In the genomic region with DNA sequence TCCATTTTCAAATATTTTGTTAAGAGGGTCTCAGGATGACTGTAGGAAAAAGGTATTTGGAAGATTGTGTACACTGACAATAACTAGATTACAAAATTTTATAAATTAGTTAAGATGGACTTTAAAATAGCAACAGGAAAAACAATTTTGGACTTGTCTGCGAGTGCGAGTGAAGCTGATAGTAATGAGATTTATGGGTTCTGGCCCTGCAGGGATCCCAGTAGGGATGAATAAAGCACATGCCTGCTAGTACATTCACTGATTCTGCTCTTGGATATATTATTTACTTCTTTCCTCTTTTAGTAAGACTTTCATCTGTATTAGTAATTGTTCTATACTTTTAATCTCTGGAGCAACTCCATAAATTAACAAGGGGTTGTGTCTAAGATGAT, we compare ENCODE assay signal across 15 cellular contexts. TPM values are rescaled to one million over a fixed set of nuclear protein-coding genes. Genes with fewer than 3 reads are reported as not detected.
DNase-seq lines count a peak whose midpoint lies in the region; ATAC-seq and TF ChIP-seq lines count a peak whose summit lies in the region.
"Had no signal": no experiment of that assay in that cellular context is flagged by ENCODE, and none has a peak within 500 bp of the region (broad histone marks: within the 10 kb centered on the region; RNA-seq: fewer than 3 reads in every experiment).

No MANE protein-coding gene starts in this region.

- H4K20me1 ChIP-seq in OCI-LY1 (ENCODE audit: insufficient read depth, low read length), result no peaks in the 10 kb centered on the region

- no peaks in the 10 kb centered on the region for H3K9me2 ChIP-seq in OCI-LY1 (ENCODE audit: low read depth, low read length)

- TF ChIP-seq CTCF in OCI-LY1 (IDR thresholded peaks at IDR 0.05; ENCODE audit: low read length) (no peak), nephron (IDR thresholded peaks at IDR 0.05; ENCODE audit: unreplicated experiment in 3 of 3) (no peak), psoas muscle (IDR thresholded peaks at IDR 0.05) (no peak)

- H3F3A ChIP-seq in OCI-LY1 (ENCODE audit: insufficient read depth, low read length), result no peaks in the 10 kb centered on the region

- H3K9me3 Mint-ChIP-seq in activated T-cell treated with anti-CD3 and anti-CD28 coated beads, Interleukin-2, amount 50 U/mL, for 4 hours, result no peaks in the 10 kb centered on the region
- H3K9me3 Mint-ChIP-seq in nephron, result no peaks in the 10 kb centered on the region

- H3K27me3 Mint-ChIP-seq in activated T-cell treated with anti-CD3 and anti-CD28 coated beads, Interleukin-2, amount 50 U/mL, for 4 hours (ENCODE audit: low read depth), result no peaks in the 10 kb centered on the region
- peaks cover 10% of the 10 kb centered on the region for H3K27me3 Mint-ChIP-seq in nephron (ENCODE audit: low read depth)

- H3K36me3 ChIP-seq in OCI-LY1 (ENCODE audit: insufficient read depth, low read length) (no peaks in the 10 kb centered on the region), adipocyte (ENCODE audit: control insufficient read depth, insufficient read depth, low read length, severe bottlenecking) (peaks cover 8% of the 10 kb centered on the region), psoas muscle (ENCODE audit: insufficient read depth in 1 of 2, low read depth in 1 of 2) (no peaks in the 10 kb centered on the region)

- H3K4me3 Mint-ChIP-seq in activated T-cell treated with anti-CD3 and anti-CD28 coated beads, Interleukin-2, amount 50 U/mL, for 4 hours, result peak overlapping the region; percentile 74
- H3K4me3 Mint-ChIP-seq in nephron, result no peak overlapping the region

- peaks cover 76% of the 10 kb centered on the region for H3K4me1 Mint-ChIP-seq in activated T-cell treated with anti-CD3 and anti-CD28 coated beads, Interleukin-2, amount 50 U/mL, for 4 hours (ENCODE audit: low read depth)
- H3K4me1 Mint-ChIP-seq in nephron, result peaks cover 18% of the 10 kb centered on the region

- DNase-seq in activated T-cell treated with anti-CD3 and anti-CD28 coated beads, Interleukin-2, amount 50 U/mL, for 4 hours, result no peak
- no peak for DNase-seq in activated T-cell treated with anti-CD3 and anti-CD28 coated beads, Interleukin-2, amount 50 U/mL, for 1 hour
- no peak for DNase-seq in adipocyte (ENCODE audit: low read depth)
- no peak for DNase-seq in NOMO-1 treated with dmso at 0.1 percent for 144 hours (lab: John Stamatoyannopoulos, UW; ENCODE audit: unreplicated experiment)
- no peak for DNase-seq in psoas muscle
- no peak for DNase-seq in midbrain (lab: John Stamatoyannopoulos, UW)
- DNase-seq: dermis blood vessel endothelial cell, erythroblast, left colon, NCI-H1417 treated with DMSO at 0.1 percent for 48 hours, NCI-H2171 treated with DMSO at 0.1 percent for 48 hours, NCI-H774, occipital lobe had no signal

- H3K27me3 ChIP-seq in OCI-LY1 (ENCODE audit: insufficient read depth, low read length) (no peaks in the 10 kb centered on the region), adipocyte (replicated peaks; ENCODE audit: control insufficient read depth, insufficient read depth, low read length) (no peaks in the 10 kb centered on the region), psoas muscle (ENCODE audit: insufficient read depth in 3 of 3, low read length in 2 of 3) (no peaks in the 10 kb centered on the region)

- H3K36me3 Mint-ChIP-seq in activated T-cell treated with anti-CD3 and anti-CD28 coated beads, Interleukin-2, amount 50 U/mL, for 4 hours (ENCODE audit: insufficient read depth), result peaks cover 13% of the 10 kb centered on the region
- H3K36me3 Mint-ChIP-seq in nephron (ENCODE audit: low read depth), result no peaks in the 10 kb centered on the region

- no peak for ATAC-seq in activated T-cell treated with anti-CD3 and anti-CD28 coated beads, Interleukin-2, amount 50 U/mL, for 4 hours
- ATAC-seq in psoas muscle, result no peak
- ATAC-seq: left colon had no signal

- H3K79me2 ChIP-seq in OCI-LY1 (ENCODE audit: insufficient read depth, low read length), result peaks cover 29% of the 10 kb centered on the region; the same call in 1 of the 2 replicates

- no peak overlapping the region for H2AFZ ChIP-seq in OCI-LY1 (ENCODE audit: low read length)

- H3K4me1 ChIP-seq in OCI-LY1 (ENCODE audit: insufficient read depth, low read length, severe bottlenecking) (peaks cover 25% of the 10 kb centered on the region), adipocyte (ENCODE audit: control insufficient read depth, insufficient read depth, low read length) (peaks cover 16% of the 10 kb centered on the region), psoas muscle (peaks cover under 1% of the 10 kb centered on the region)

- no peak overlapping the region for H3K4me3 ChIP-seq in OCI-LY1 (ENCODE audit: low read depth, low read length, poor library complexity, severe bottlenecking)
- peak overlapping the region; percentile 3 for H3K4me3 ChIP-seq in adipocyte (ENCODE audit: low read length)
- no peak overlapping the region for H3K4me3 ChIP-seq in psoas muscle

- H3K27ac Mint-ChIP-seq in nephron, result peak overlapping the region; percentile 2 to 24 (median 3)

- no peaks in the 10 kb centered on the region for H3K9me3 ChIP-seq in OCI-LY1 (ENCODE audit: low read length)
- H3K9me3 ChIP-seq in adipocyte (ENCODE audit: control insufficient read depth, low read length), result no peaks in the 10 kb centered on the region
- no peaks in the 10 kb centered on the region for H3K9me3 ChIP-seq in psoas muscle

- H3K27ac ChIP-seq in OCI-LY1 (ENCODE audit: low read depth, low read length, poor library complexity, severe bottlenecking) (peak overlapping the region; percentile 73), psoas muscle (no peak overlapping the region)

- 24 to 79% (median 42%) methylated on average over 2 of the region's 2 CpGs for WGBS in psoas muscle, 3 donors

- H3K9ac ChIP-seq in OCI-LY1 (ENCODE audit: low read length) (no peak overlapping the region; the same call in 1 of the 2 replicates), adipocyte (ENCODE audit: low read length) (no peak overlapping the region)

- peak overlapping the region; percentile 57; the same call in 1 of the 2 replicates for H3K4me2 ChIP-seq in OCI-LY1 (ENCODE audit: low read length)

- intact Hi-C loops in psoas muscle (cut with DNase I), result no loop called here

RNA-seq across cellular contexts. Expression of a gene that starts 28.2 kb away (rescaled TPM):
- total RNA-seq in activated T-cell treated with anti-CD3 and anti-CD28 coated beads, Interleukin-2, amount 50 U/mL, for 4 hours, result 100 to 1,000 TPM in 1 of 3 donors, 10 to 100 TPM in 2; 79.4 to 114 (median 95.3) TPM
- 10 to 100 TPM in 1 of 4 donors, 1 to 10 TPM in 3; 4.1 to 15.5 (median 8.8) TPM for total RNA-seq in psoas muscle
- 10 to 100 TPM in 1 of 3 donors, 1 to 10 TPM in 1, under 1 TPM in 1; 0.35 to 14.5 (median 3.2) TPM for polyA plus RNA-seq in psoas muscle

Comparison
In these comparisons a context has a peak if more than half of its experiments do, and no peak if none do; other contexts are left out.
1. RNA of a gene that starts 28.2 kb away (total RNA-seq): 79.4 to 114 TPM in activated T-cell treated with anti-CD3 and anti-CD28 coated beads, Interleukin-2, amount 50 U/mL, for 4 hours; 4.1 to 15.5 TPM in psoas muscle; every median in the first group is over 4 times any median in the second.